In the genomic region with DNA sequence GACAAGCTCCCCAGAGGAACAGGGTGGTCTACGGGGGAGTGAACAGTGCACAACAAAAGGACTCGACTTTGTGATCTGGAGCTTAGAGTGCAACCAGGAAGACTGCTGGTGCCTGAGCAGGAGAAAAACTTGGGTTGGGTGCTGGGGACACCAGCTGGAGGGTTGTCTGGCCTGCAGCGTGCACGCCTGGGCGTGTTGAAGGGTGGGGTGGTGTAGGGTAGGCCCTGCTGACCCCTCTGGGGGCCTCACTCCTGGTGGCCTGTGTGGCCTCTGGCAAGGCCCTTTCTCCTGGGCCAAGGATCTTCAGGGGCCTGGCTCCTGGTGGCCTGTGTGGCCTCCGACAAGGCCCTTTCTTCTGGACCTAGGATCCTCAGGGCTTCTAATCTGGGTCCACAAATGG, we compare ENCODE assay signal across 15 cellular contexts. TPM values are rescaled to one million over a fixed set of nuclear protein-coding genes. Genes with fewer than 3 reads are reported as not detected.
A peak's percentile ranks its signal among the peaks of the same experiment; 100 is the strongest.
DNase-seq lines count a peak whose midpoint lies in the region; ATAC-seq, FAIRE-seq and TF ChIP-seq lines count a peak whose summit lies in the region.
"Had no signal": no experiment of that assay in that cellular context is flagged by ENCODE, and none has a peak within 500 bp of the region (broad histone marks: within the 10 kb centered on the region; RNA-seq: fewer than 3 reads in every experiment).

No MANE protein-coding gene starts in this region.

- intact Hi-C loops in Calu3 (cut with micrococcal nuclease; ENCODE audit: unreplicated experiment), result no loop called here
- intact Hi-C loops in endothelial cell of umbilical vein (cut with micrococcal nuclease), result loop anchor here (5.0 kb wide), 1 partner anchor 178 kb away; a partner anchor contains a TSS

- POLR2A ChIA-PET in WTC11 (lab: Charles Lee) (no interaction called here), endothelial cell of umbilical vein (lab: Charles Lee) (interaction anchor here (0.5 kb wide), 1 partner anchor 50 kb away, joined by 6 read pairs; no protein-coding TSS in a partner anchor)

- peak overlapping the region; percentile 83 for H3K27ac Mint-ChIP-seq in Calu3 (ENCODE audit: unreplicated experiment)
- peak overlapping the region; percentile 27; the same call in 1 of the 2 replicates for H3K27ac Mint-ChIP-seq in WTC11

- H3K4me3 Mint-ChIP-seq in Calu3 (ENCODE audit: low read depth, unreplicated experiment), result no peak overlapping the region
- H3K4me3 Mint-ChIP-seq in WTC11, result no peak overlapping the region
- H3K4me3 Mint-ChIP-seq: CD4-positive, alpha-beta memory T cell had no signal

- H3K9me3 Mint-ChIP-seq in Calu3 (ENCODE audit: low read depth, unreplicated experiment) (no peaks in the 10 kb centered on the region), WTC11 (no peaks in the 10 kb centered on the region)
- H3K9me3 Mint-ChIP-seq: CD4-positive, alpha-beta memory T cell had no signal

- ATAC-seq in WTC11 (no peak), GM18873 (IDR thresholded peaks at IDR 0.05; ENCODE audit: low FRiP score, unreplicated experiment) (no peak)

- H3K4me1 Mint-ChIP-seq in Calu3 (ENCODE audit: low read depth, unreplicated experiment) (no peaks in the 10 kb centered on the region), WTC11 (peaks cover 25% of the 10 kb centered on the region)

- H3K79me2 ChIP-seq in endothelial cell of umbilical vein (ENCODE audit: control insufficient read depth, insufficient read depth, low read length), result no peaks in the 10 kb centered on the region

- no peak overlapping the region for H2AFZ ChIP-seq in endothelial cell of umbilical vein (ENCODE audit: low read depth, low read length)
- H2AFZ ChIP-seq: GM23248 had no signal

- DNase-seq in BE2C (peak; percentile 10), Calu3 (no peak), WTC11 (ENCODE audit: low spot score) (no peak), endothelial cell of umbilical vein (ENCODE audit: low read depth, low spot score) (no peak), MV-4-11 (lab: John Stamatoyannopoulos, UW) (no peak), T1000 (lab: John Stamatoyannopoulos, UW) (no peak)
- DNase-seq: CD4-positive, alpha-beta memory T cell; GM23248; NCI-H1092; NCI-H2081 treated with DMSO at 0.1 percent for 48 hours; NCI-H510A treated with DMSO at 0.1 percent for 48 hours had no signal

- no peak overlapping the region for H3K4me2 ChIP-seq in endothelial cell of umbilical vein (ENCODE audit: insufficient read depth, low read length)

- no peaks in the 10 kb centered on the region for H3K27me3 Mint-ChIP-seq in Calu3 (ENCODE audit: unreplicated experiment)
- H3K27me3 Mint-ChIP-seq in WTC11 (ENCODE audit: low read depth), result no peaks in the 10 kb centered on the region
- H3K27me3 Mint-ChIP-seq: CD4-positive, alpha-beta memory T cell had no signal

- H3K4me1 ChIP-seq in BE2C (peaks cover 7% of the 10 kb centered on the region), endothelial cell of umbilical vein (ENCODE audit: control insufficient read depth, extremely low read depth, insufficient read depth, low read length) (peaks cover 22% of the 10 kb centered on the region)

- H3K36me3 ChIP-seq in BE2C, result peaks cover 25% of the 10 kb centered on the region
- peaks cover 7 to 16% of the 10 kb centered on the region in 2 experiments for H3K36me3 ChIP-seq in endothelial cell of umbilical vein (ENCODE audit: control insufficient read depth in 2 of 2, extremely low read depth in 1 of 2, insufficient read depth in 2 of 2, low read length in 2 of 2)

- H3K27ac ChIP-seq in endothelial cell of umbilical vein (ENCODE audit: insufficient read depth, low read depth, low read length), result peak overlapping the region; percentile 58
- H3K27ac ChIP-seq: GM23248 had no signal

- H3K4me3 ChIP-seq in BE2C (ENCODE audit: low read depth, low read length), result no peak overlapping the region
- H3K4me3 ChIP-seq in endothelial cell of umbilical vein (replicated peaks in 1 of 3; ENCODE audit: insufficient read depth in 1 of 3, low read depth in 1 of 3, low read length in 3 of 3), result no peak overlapping the region
- H3K4me3 ChIP-seq: GM23248 had no signal

- H4K20me1 ChIP-seq in endothelial cell of umbilical vein (replicated peaks; ENCODE audit: control insufficient read depth, extremely low read depth, insufficient read depth, low read length), result no peaks in the 10 kb centered on the region

- FAIRE-seq in endothelial cell of umbilical vein (lab: Jason Lieb, UNC), result no peak
- FAIRE-seq: GM12892 had no signal

- H3K9me3 ChIP-seq in BE2C (no peaks in the 10 kb centered on the region), endothelial cell of umbilical vein (replicated peaks; ENCODE audit: control insufficient read depth, insufficient read depth, low read length) (no peaks in the 10 kb centered on the region)

- H3K27me3 ChIP-seq in BE2C (no peaks in the 10 kb centered on the region), endothelial cell of umbilical vein (ENCODE audit: control insufficient read depth in 2 of 2, insufficient read depth in 2 of 2, low read length in 2 of 2) (no peaks in the 10 kb centered on the region)

- H3K36me3 Mint-ChIP-seq in Calu3 (ENCODE audit: insufficient read depth, unreplicated experiment) (peaks cover 58% of the 10 kb centered on the region), WTC11 (peaks cover 32% of the 10 kb centered on the region)

- H3K9ac ChIP-seq in endothelial cell of umbilical vein (replicated peaks; ENCODE audit: extremely low read depth, insufficient read depth, low read length), result no peak overlapping the region
- H3K9ac ChIP-seq: GM23248 had no signal

- TF ChIP-seq CTCF in BE2C (IDR thresholded peaks at IDR 0.05; ENCODE audit: low read depth, low read length), result no peak
- TF ChIP-seq CTCF in Calu3 (IDR thresholded peaks at IDR 0.05; ENCODE audit: unreplicated experiment), result no peak
- no peak for TF ChIP-seq CTCF in WTC11 (IDR thresholded peaks at IDR 0.05)
- no peak for TF ChIP-seq CTCF in endothelial cell of umbilical vein (IDR thresholded peaks at IDR 0.05; ENCODE audit: extremely low read depth in 1 of 2, insufficient read depth in 1 of 2, low read depth in 1 of 2, low read length in 2 of 2)

- TF ChIP-seq POLR2A in endothelial cell of umbilical vein (IDR thresholded peaks at IDR 0.05; ENCODE audit: low read depth, low read length), result no peak

- H3K9me1 ChIP-seq in endothelial cell of umbilical vein (replicated peaks; ENCODE audit: control insufficient read depth, extremely low read depth, insufficient read depth, low read length), result no peaks in the 10 kb centered on the region

- no TSS peak for BruUV-seq in Calu3 (replicated peaks; lab: Mats Ljungman, UMichigan)
- BruUV-seq in endothelial cell of umbilical vein (replicated peaks; lab: Mats Ljungman, UMichigan), result no TSS peak

- dilution Hi-C loops in endothelial cell of umbilical vein (cut with MboI; ENCODE audit: extremely low pct_ligation_motif_present, low sequenced_read_pairs), result no loop called here

- CTCF ChIA-PET in Calu3 (lab: Charles Lee), result no interaction called here
- CTCF ChIA-PET in WTC11 (lab: Charles Lee), result interaction anchor here (1.3 to 7.2 kb wide), 4 partner anchors 21 to 49 kb away, joined by 3 to 135 read pairs (median 8); a partner anchor contains a TSS
- CTCF ChIA-PET in endothelial cell of umbilical vein (lab: Charles Lee), result interaction anchor here (0.9 to 2.4 kb wide), 3 partner anchors 20 to 50 kb away, joined by 3 to 12 read pairs (median 7); a partner anchor contains a TSS

RNA-seq across cellular contexts. Expression of a gene that starts 4.7 kb away (rescaled TPM):
- not detected for polyA plus RNA-seq in BE2C (2012; ENCODE audit: insufficient read depth, insufficient read length, low read depth)
- total RNA-seq in Calu3 (2022) (0.44 and 0.52 TPM in 2 replicates), WTC11 (2021) (0.16 to 0.39 TPM (median 0.25 TPM) in 3 replicates), endothelial cell of umbilical vein (0.25 and 0.62 TPM in 2 replicates)
- polyA plus RNA-seq in endothelial cell of umbilical vein, result 0.03 TPM in 1 of 2 replicates, not detected in the other
- not detected in 2 replicates for polyA plus RNA-seq in endothelial cell of umbilical vein (2011; cell fraction: cytosol; rRNA removed)
- 0.20 and 0.21 TPM in 2 replicates for polyA plus RNA-seq in endothelial cell of umbilical vein (2011; cell fraction: nucleus; rRNA removed)
- not detected in 2 replicates for polyA plus RNA-seq in endothelial cell of umbilical vein (2012)
- polyA minus RNA-seq in endothelial cell of umbilical vein, result 0.08 TPM in 1 of 2 replicates, not detected in the other
- not detected for polyA minus RNA-seq in endothelial cell of umbilical vein (2011; cell fraction: cytosol; rRNA and poly(A)+ RNA removed)
- polyA minus RNA-seq in endothelial cell of umbilical vein (2011; cell fraction: nucleus; rRNA and poly(A)+ RNA removed), result 0.29 and 0.82 TPM in 2 replicates
- total RNA-seq: GM23248, SK-MEL-5 had no signal
- polyA plus RNA-seq: CD4-positive, alpha-beta memory T cell; GM23248 had no signal

RNA-seq across cellular contexts. Expression of a gene that starts 27.1 kb away (rescaled TPM):
- 51.4 TPM for polyA plus RNA-seq in BE2C (2012; ENCODE audit: insufficient read depth, insufficient read length, low read depth)
- total RNA-seq in Calu3 (2022), result 74.9 and 76.9 TPM in 2 replicates
- 50.2 to 60.7 TPM (median 56.6 TPM) in 3 replicates for total RNA-seq in WTC11 (2021)
- 81.1 and 81.6 TPM in 2 replicates for total RNA-seq in endothelial cell of umbilical vein
- 36.9 and 45.5 TPM in 2 replicates for polyA plus RNA-seq in endothelial cell of umbilical vein
- 15.9 and 21.2 TPM in 2 replicates for polyA plus RNA-seq in endothelial cell of umbilical vein (2011; cell fraction: cytosol; rRNA removed)
- 153 and 171 TPM in 2 replicates for polyA plus RNA-seq in endothelial cell of umbilical vein (2011; cell fraction: nucleus; rRNA removed)
- polyA plus RNA-seq in endothelial cell of umbilical vein (2012), result 30.8 and 40.4 TPM in 2 replicates
- polyA minus RNA-seq in endothelial cell of umbilical vein, result 45.7 and 47.2 TPM in 2 replicates
- polyA minus RNA-seq in endothelial cell of umbilical vein (2011; cell fraction: cytosol; rRNA and poly(A)+ RNA removed), result 17.7 TPM
- polyA minus RNA-seq in endothelial cell of umbilical vein (2011; cell fraction: nucleus; rRNA and poly(A)+ RNA removed), result 65.0 and 102 TPM in 2 replicates

RNA-seq across cellular contexts. Expression of a gene that starts 37.5 kb away (rescaled TPM):
- polyA plus RNA-seq in BE2C (2012; ENCODE audit: insufficient read depth, insufficient read length, low read depth), result 56.7 TPM
- total RNA-seq in Calu3 (2022) (70.8 and 76.0 TPM in 2 replicates), WTC11 (2021) (34.4 to 42.7 TPM (median 38.8 TPM) in 3 replicates), endothelial cell of umbilical vein (70.4 and 73.3 TPM in 2 replicates)
- 36.6 and 45.2 TPM in 2 replicates for polyA plus RNA-seq in endothelial cell of umbilical vein
- polyA plus RNA-seq in endothelial cell of umbilical vein (2011; cell fraction: cytosol; rRNA removed), result 10.7 and 14.2 TPM in 2 replicates
- 317 and 347 TPM in 2 replicates for polyA plus RNA-seq in endothelial cell of umbilical vein (2011; cell fraction: nucleus; rRNA removed)
- 25.6 and 34.3 TPM in 2 replicates for polyA plus RNA-seq in endothelial cell of umbilical vein (2012)
- polyA minus RNA-seq in endothelial cell of umbilical vein, result 21.2 and 24.7 TPM in 2 replicates
- polyA minus RNA-seq in endothelial cell of umbilical vein (2011; cell fraction: cytosol; rRNA and poly(A)+ RNA removed), result 11.9 TPM
- 37.9 and 61.8 TPM in 2 replicates for polyA minus RNA-seq in endothelial cell of umbilical vein (2011; cell fraction: nucleus; rRNA and poly(A)+ RNA removed)

RNA-seq across cellular contexts. Expression of a gene that starts 43.2 kb away (rescaled TPM):
- polyA plus RNA-seq in BE2C (2012; ENCODE audit: insufficient read depth, insufficient read length, low read depth), result 49.4 TPM
- total RNA-seq in Calu3 (2022) (130 and 135 TPM in 2 replicates), WTC11 (2021) (105 to 111 TPM (median 106 TPM) in 3 replicates), endothelial cell of umbilical vein (94.5 and 95.7 TPM in 2 replicates)
- 89.8 and 104 TPM in 2 replicates for polyA plus RNA-seq in endothelial cell of umbilical vein
- 72.6 and 78.3 TPM in 2 replicates for polyA plus RNA-seq in endothelial cell of umbilical vein (2011; cell fraction: cytosol; rRNA removed)
- 199 and 231 TPM in 2 replicates for polyA plus RNA-seq in endothelial cell of umbilical vein (2011; cell fraction: nucleus; rRNA removed)
- 56.8 and 66.9 TPM in 2 replicates for polyA plus RNA-seq in endothelial cell of umbilical vein (2012)
- 110 and 130 TPM in 2 replicates for polyA minus RNA-seq in endothelial cell of umbilical vein
- 47.6 TPM for polyA minus RNA-seq in endothelial cell of umbilical vein (2011; cell fraction: cytosol; rRNA and poly(A)+ RNA removed)
- polyA minus RNA-seq in endothelial cell of umbilical vein (2011; cell fraction: nucleus; rRNA and poly(A)+ RNA removed), result 58.9 and 68.7 TPM in 2 replicates

RNA-seq across cellular contexts. Expression of a gene that starts 44.4 kb away (rescaled TPM):
- not detected for polyA plus RNA-seq in BE2C (2012; ENCODE audit: insufficient read depth, insufficient read length, low read depth)
- total RNA-seq in Calu3 (2022) (12.1 and 19.9 TPM in 2 replicates), WTC11 (2021) (20.7 to 24.6 TPM (median 24.2 TPM) in 3 replicates), endothelial cell of umbilical vein (not detected in 2 replicates)
- 0.06 TPM in 2 replicates for polyA plus RNA-seq in endothelial cell of umbilical vein
- 0.04 and 0.06 TPM in 2 replicates for polyA plus RNA-seq in endothelial cell of umbilical vein (2011; cell fraction: cytosol; rRNA removed)
- 0.12 TPM in 1 of 2 replicates, not detected in the other for polyA plus RNA-seq in endothelial cell of umbilical vein (2011; cell fraction: nucleus; rRNA removed)
- polyA plus RNA-seq in endothelial cell of umbilical vein (2012), result not detected in 2 replicates
- 0.25 TPM in 1 of 2 replicates, not detected in the other for polyA minus RNA-seq in endothelial cell of umbilical vein
- not detected for polyA minus RNA-seq in endothelial cell of umbilical vein (2011; cell fraction: cytosol; rRNA and poly(A)+ RNA removed)
- polyA minus RNA-seq in endothelial cell of umbilical vein (2011; cell fraction: nucleus; rRNA and poly(A)+ RNA removed), result not detected in 2 replicates
- total RNA-seq: CD4-positive, alpha-beta memory T cell; GM23248; MCF 10A; SK-MEL-5 had no signal
- polyA plus RNA-seq: CD4-positive, alpha-beta memory T cell; GM23248 had no signal
